Comparison of ENCODE assay signal across 18 cellular contexts in genomic region chr16:3819175-3819527, GRCh38.
DNase-seq lines count a peak whose midpoint lies in the region; ATAC-seq and TF ChIP-seq lines count a peak whose summit lies in the region.
"Had no signal": no experiment of that assay in that cellular context is flagged by ENCODE, and none has a peak within 500 bp of the region (broad histone marks: within the 10 kb centered on the region; RNA-seq: fewer than 3 reads in every experiment).

No MANE protein-coding gene starts in this region.

- peaks cover 3% of the 10 kb centered on the region for H3F3A ChIP-seq in smooth muscle cell (ENCODE audit: low read depth)

- H3K9me3 Mint-ChIP-seq in CD8-positive, alpha-beta memory T cell, result no peaks in the 10 kb centered on the region
- H3K9me3 Mint-ChIP-seq in T-cell, result no peaks in the 10 kb centered on the region
- H3K9me3 Mint-ChIP-seq in activated T-helper 1 cell treated with anti-CD3 and anti-CD28 coated beads, Interleukin-12 subunit alpha, Interleukin-12 subunit beta, Interleukin-2, Interleukin-4 antibody, amounts not matched to agents 30 ng/mL and 10 ng/mL and 1 ng/mL, durations not matched to agents 14 hours and 24 hours and 36 hours, result no peaks in the 10 kb centered on the region
- H3K9me3 Mint-ChIP-seq: activated CD4-positive, alpha-beta memory T cell treated with anti-CD3 and anti-CD28 coated beads, Interleukin-2, amount 10 ng/mL, durations not matched to agents 7 days and 5 days had no signal

- H3K9me2 ChIP-seq in hepatocyte (replicated peaks; ENCODE audit: insufficient read depth), result no peaks in the 10 kb centered on the region

- POLR2A ChIA-PET in CD8-positive, alpha-beta memory T cell (lab: Charles Lee), result interaction anchor here (0.5 to 1.0 kb wide), 2 partner anchors 18 to 67 kb away, joined by 3 to 4 read pairs; no protein-coding TSS in a partner anchor
- POLR2A ChIA-PET in T-cell (lab: Charles Lee), result interaction anchor here (0.7 to 0.9 kb wide), 2 partner anchors 47 to 251 kb away, joined by 3 read pairs; no protein-coding TSS in a partner anchor

- H3K27me3 ChIP-seq in CD8-positive, alpha-beta memory T cell (ENCODE audit: insufficient read depth, low read length, poor library complexity, severe bottlenecking), result no peaks in the 10 kb centered on the region
- no peaks in the 10 kb centered on the region for H3K27me3 ChIP-seq in hepatocyte
- H3K27me3 ChIP-seq in smooth muscle cell (ENCODE audit: low read depth), result no peaks in the 10 kb centered on the region
- H3K27me3 ChIP-seq in left lung, result no peaks in the 10 kb centered on the region
- no peaks in the 10 kb centered on the region for H3K27me3 ChIP-seq in adrenal gland
- H3K27me3 ChIP-seq: cardiac muscle cell, tibial nerve had no signal

- peaks cover 100% of the 10 kb centered on the region for H4K20me1 ChIP-seq in hepatocyte (ENCODE audit: insufficient read depth, poor library complexity, severe bottlenecking)
- peaks cover 100% of the 10 kb centered on the region for H4K20me1 ChIP-seq in smooth muscle cell (ENCODE audit: low read depth)

- H3K27ac Mint-ChIP-seq in CD8-positive, alpha-beta memory T cell, result peak overlapping the region in 6 of 8 donors; percentile 17 to 83 (median 56)
- no peak overlapping the region for H3K27ac Mint-ChIP-seq in T-cell
- H3K27ac Mint-ChIP-seq in activated T-helper 1 cell treated with anti-CD3 and anti-CD28 coated beads, Interleukin-12 subunit alpha, Interleukin-12 subunit beta, Interleukin-2, Interleukin-4 antibody, amounts not matched to agents 30 ng/mL and 10 ng/mL and 1 ng/mL, durations not matched to agents 14 hours and 24 hours and 36 hours, result no peak overlapping the region
- H3K27ac Mint-ChIP-seq: activated CD4-positive, alpha-beta memory T cell treated with anti-CD3 and anti-CD28 coated beads, Interleukin-2, amount 10 ng/mL, durations not matched to agents 7 days and 5 days had no signal

- no peak for TF ChIP-seq POLR2A in adrenal gland (IDR thresholded peaks at IDR 0.05)

- DNase-seq in CD8-positive, alpha-beta memory T cell, result no peak
- no peak for DNase-seq in T-cell
- no peak for DNase-seq in hepatocyte (ENCODE audit: low spot score)
- DNase-seq in smooth muscle cell (lab: John Stamatoyannopoulos, UW; ENCODE audit: unreplicated experiment), result no peak
- no peak for DNase-seq in left lung
- DNase-seq in adrenal gland, result no peak
- no peak for DNase-seq in activated T-helper 1 cell treated with anti-CD3 and anti-CD28 coated beads, Interleukin-12 subunit alpha, Interleukin-12 subunit beta, Interleukin-2, Interleukin-4 antibody, amounts not matched to agents 30 ng/mL and 10 ng/mL and 1 ng/mL, durations not matched to agents 14 hours and 24 hours and 36 hours (ENCODE audit: low spot score)
- DNase-seq: activated CD4-positive, alpha-beta memory T cell treated with anti-CD3 and anti-CD28 coated beads, Interleukin-2, amount 10 ng/mL, durations not matched to agents 7 days and 5 days; activated T-cell treated with anti-CD3 and anti-CD28 coated beads, Interleukin-2, amount 50 U/mL, for 48 hours; Calu3; foreskin melanocyte; NCI-H1417 treated with DMSO at 0.1 percent for 48 hours; NCI-H526; Right ventricle myocardium superior; stimulated activated CD4-positive, alpha-beta T cell treated with anti-CD3 and anti-CD28 coated beads, Interleukin-12 subunit alpha, Interleukin-12 subunit beta, amount 100 ng/mL, for 4 hours; WERI-Rb-1 had no signal

- CTCF ChIA-PET in CD8-positive, alpha-beta memory T cell (lab: Charles Lee), result no interaction called here
- CTCF ChIA-PET in T-cell (lab: Charles Lee), result no interaction called here

- H3K79me2 ChIP-seq in hepatocyte, result peaks cover 100% of the 10 kb centered on the region
- peaks cover 100% of the 10 kb centered on the region for H3K79me2 ChIP-seq in smooth muscle cell (ENCODE audit: low read depth)

- peaks cover 91 to 96% (median 96%) of the 10 kb centered on the region in 3 donors for H3K4me1 Mint-ChIP-seq in CD8-positive, alpha-beta memory T cell
- H3K4me1 Mint-ChIP-seq in T-cell, result peaks cover 92 to 94% (median 94%) of the 10 kb centered on the region in 3 donors
- peaks cover 65% of the 10 kb centered on the region for H3K4me1 Mint-ChIP-seq in activated T-helper 1 cell treated with anti-CD3 and anti-CD28 coated beads, Interleukin-12 subunit alpha, Interleukin-12 subunit beta, Interleukin-2, Interleukin-4 antibody, amounts not matched to agents 30 ng/mL and 10 ng/mL and 1 ng/mL, durations not matched to agents 14 hours and 24 hours and 36 hours (ENCODE audit: low read depth)

- peaks cover 91% of the 10 kb centered on the region for H3K4me1 ChIP-seq in CD8-positive, alpha-beta memory T cell (ENCODE audit: insufficient read depth, low read length)
- H3K4me1 ChIP-seq in hepatocyte (ENCODE audit: insufficient read depth), result peaks cover 25% of the 10 kb centered on the region
- peaks cover 15% of the 10 kb centered on the region for H3K4me1 ChIP-seq in smooth muscle cell (ENCODE audit: low read depth)
- H3K4me1 ChIP-seq in left lung, result peaks cover 39 to 65% of the 10 kb centered on the region in 2 donors
- peaks cover 14 to 69% of the 10 kb centered on the region in 2 donors for H3K4me1 ChIP-seq in adrenal gland (replicated peaks in 1 of 2)

- H3K9ac ChIP-seq in smooth muscle cell (ENCODE audit: low read depth), result no peak overlapping the region

- H3K36me3 ChIP-seq in CD8-positive, alpha-beta memory T cell (ENCODE audit: insufficient read depth, low read length), result no peaks in the 10 kb centered on the region
- H3K36me3 ChIP-seq in hepatocyte (replicated peaks; ENCODE audit: insufficient read depth, low read depth), result no peaks in the 10 kb centered on the region
- H3K36me3 ChIP-seq in smooth muscle cell (ENCODE audit: low read depth), result no peaks in the 10 kb centered on the region
- H3K36me3 ChIP-seq in left lung, result no peaks in the 10 kb centered on the region
- no peaks in the 10 kb centered on the region for H3K36me3 ChIP-seq in adrenal gland (replicated peaks in 1 of 2)
- H3K36me3 ChIP-seq: cardiac muscle cell, tibial nerve had no signal

- H2AFZ ChIP-seq in hepatocyte, result no peak overlapping the region
- H2AFZ ChIP-seq in smooth muscle cell (ENCODE audit: low read depth), result no peak overlapping the region

- H3K4me3 Mint-ChIP-seq in CD8-positive, alpha-beta memory T cell, result peak overlapping the region; percentile 38 to 86 (median 72)
- peak overlapping the region; percentile 35 to 65 (median 48) for H3K4me3 Mint-ChIP-seq in T-cell
- H3K4me3 Mint-ChIP-seq in activated T-helper 1 cell treated with anti-CD3 and anti-CD28 coated beads, Interleukin-12 subunit alpha, Interleukin-12 subunit beta, Interleukin-2, Interleukin-4 antibody, amounts not matched to agents 30 ng/mL and 10 ng/mL and 1 ng/mL, durations not matched to agents 14 hours and 24 hours and 36 hours, result no peak overlapping the region
- H3K4me3 Mint-ChIP-seq: activated CD4-positive, alpha-beta memory T cell treated with anti-CD3 and anti-CD28 coated beads, Interleukin-2, amount 10 ng/mL, durations not matched to agents 7 days and 5 days had no signal

- H3K36me3 Mint-ChIP-seq in CD8-positive, alpha-beta memory T cell, result peaks cover 0 to 4% (median 3%) of the 10 kb centered on the region in 3 donors
- no peaks in the 10 kb centered on the region for H3K36me3 Mint-ChIP-seq in T-cell
- H3K36me3 Mint-ChIP-seq in activated T-helper 1 cell treated with anti-CD3 and anti-CD28 coated beads, Interleukin-12 subunit alpha, Interleukin-12 subunit beta, Interleukin-2, Interleukin-4 antibody, amounts not matched to agents 30 ng/mL and 10 ng/mL and 1 ng/mL, durations not matched to agents 14 hours and 24 hours and 36 hours (ENCODE audit: low read depth), result peaks cover 14% of the 10 kb centered on the region

- no peaks in the 10 kb centered on the region for H3K9me3 ChIP-seq in CD8-positive, alpha-beta memory T cell (ENCODE audit: low read length)
- no peaks in the 10 kb centered on the region for H3K9me3 ChIP-seq in hepatocyte (ENCODE audit: low read depth)
- H3K9me3 ChIP-seq in smooth muscle cell (replicated peaks; ENCODE audit: low read depth), result no peaks in the 10 kb centered on the region
- no peaks in the 10 kb centered on the region for H3K9me3 ChIP-seq in left lung
- no peaks in the 10 kb centered on the region for H3K9me3 ChIP-seq in adrenal gland (replicated peaks in 1 of 3)
- H3K9me3 ChIP-seq: tibial nerve had no signal

- peak overlapping the region; percentile 10 for H3K4me3 ChIP-seq in CD8-positive, alpha-beta memory T cell (ENCODE audit: low read length)
- H3K4me3 ChIP-seq in hepatocyte (no peak overlapping the region), smooth muscle cell (no peak overlapping the region), left lung (no peak overlapping the region), adrenal gland (no peak overlapping the region)
- H3K4me3 ChIP-seq: cardiac muscle cell, tibial nerve had no signal

- peaks cover 0 to 1% of the 10 kb centered on the region in 2 donors for H3K27me3 Mint-ChIP-seq in CD8-positive, alpha-beta memory T cell
- H3K27me3 Mint-ChIP-seq in T-cell, result no peaks in the 10 kb centered on the region
- H3K27me3 Mint-ChIP-seq in activated T-helper 1 cell treated with anti-CD3 and anti-CD28 coated beads, Interleukin-12 subunit alpha, Interleukin-12 subunit beta, Interleukin-2, Interleukin-4 antibody, amounts not matched to agents 30 ng/mL and 10 ng/mL and 1 ng/mL, durations not matched to agents 14 hours and 24 hours and 36 hours (ENCODE audit: insufficient read depth), result no peaks in the 10 kb centered on the region
- H3K27me3 Mint-ChIP-seq: activated CD4-positive, alpha-beta memory T cell treated with anti-CD3 and anti-CD28 coated beads, Interleukin-2, amount 10 ng/mL, durations not matched to agents 7 days and 5 days had no signal

- H3K4me2 ChIP-seq in hepatocyte, result no peak overlapping the region
- H3K4me2 ChIP-seq in smooth muscle cell, result peak overlapping the region; percentile 12

- WGBS in hepatocyte (ENCODE audit: low lambda C conversion rate, missing lambda C conversion rate), result 92% methylated on average over 6 of the region's 6 CpGs
- 93% methylated on average over 6 of the region's 6 CpGs for WGBS in smooth muscle cell (ENCODE audit: low lambda C conversion rate)
- WGBS in adrenal gland, 4 donors, result 88 to 94% (median 92%) methylated on average over 6 of the region's 6 CpGs

- ATAC-seq in T-cell (replicated peaks in 1 of 4) (peak in 1 of 4 experiments; percentile 38), left lung (no peak)

- no peak overlapping the region for H3K27ac ChIP-seq in CD8-positive, alpha-beta memory T cell (ENCODE audit: low read depth, low read length)
- H3K27ac ChIP-seq in hepatocyte (peak overlapping the region; percentile 10), smooth muscle cell (ENCODE audit: low read depth) (peak overlapping the region; percentile 59), left lung (no peak overlapping the region), adrenal gland (peak overlapping the region in 1 of 5 donors; percentile 22)
- H3K27ac ChIP-seq: WERI-Rb-1 had no signal

- TF ChIP-seq CTCF in hepatocyte (IDR thresholded peaks at IDR 0.05; ENCODE audit: poor library complexity) (no peak), smooth muscle cell (IDR thresholded peaks at IDR 0.05; ENCODE audit: borderline replicate concordance, insufficient read depth, poor library complexity, severe bottlenecking) (no peak), left lung (IDR thresholded peaks at IDR 0.05) (no peak), adrenal gland (IDR thresholded peaks at IDR 0.05) (no peak)

- intact Hi-C loops in left lung (cut with DNase I), result no loop called here
- intact Hi-C loops in adrenal gland (cut with DNase I), result no loop called here
- intact Hi-C loops in activated T-helper 1 cell treated with anti-CD3 and anti-CD28 coated beads, Interleukin-12 subunit alpha, Interleukin-12 subunit beta, Interleukin-2, Interleukin-4 antibody, amounts not matched to agents 30 ng/mL and 10 ng/mL and 1 ng/mL, durations not matched to agents 14 hours and 24 hours and 36 hours (cut with micrococcal nuclease), result no loop called here

Comparison
In these comparisons a context has a peak if more than half of its experiments do, and no peak if none do; other contexts are left out.
1. H3K27ac ChIP-seq: peak in hepatocyte (single experiment) and smooth muscle cell (single experiment); none in CD8-positive, alpha-beta memory T cell (single experiment) and left lung (0 of 2).
2. H3K27ac Mint-ChIP-seq: peak in CD8-positive, alpha-beta memory T cell (6 of 8); none in T-cell (0 of 2) and activated T-helper 1 cell treated with anti-CD3 and anti-CD28 coated beads, Interleukin-12 subunit alpha, Interleukin-12 subunit beta, Interleukin-2, Interleukin-4 antibody, amounts not matched to agents 30 ng/mL and 10 ng/mL and 1 ng/mL, durations not matched to agents 14 hours and 24 hours and 36 hours (single experiment).